ENCODE assay signal across 22 cellular contexts in the genomic region with DNA sequence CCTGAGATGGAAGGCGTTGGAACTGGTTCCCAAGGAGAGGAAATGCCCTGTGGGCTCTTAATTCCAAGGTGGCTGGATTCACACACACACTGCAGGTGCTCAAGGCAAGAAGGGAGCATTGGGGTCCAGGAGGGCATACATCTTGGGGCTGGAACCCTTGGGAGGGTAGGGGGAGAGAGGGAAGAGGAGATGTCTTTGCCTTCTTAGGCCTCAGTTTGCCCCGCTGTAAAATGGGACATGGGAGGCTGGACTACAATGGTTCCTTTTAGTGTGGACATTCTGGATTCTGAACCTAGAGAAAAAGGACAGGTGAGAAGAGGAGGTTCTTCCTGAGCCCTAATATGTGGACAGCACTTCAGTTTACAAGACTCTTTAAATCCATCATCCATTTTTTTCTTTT. TPM values are rescaled to one million over a fixed set of nuclear protein-coding genes. Genes with fewer than 3 reads are reported as not detected.
A peak's percentile ranks its signal among the peaks of the same experiment; 100 is the strongest.
DNase-seq lines count a peak whose midpoint lies in the region; ATAC-seq, FAIRE-seq and TF ChIP-seq lines count a peak whose summit lies in the region.
"Had no signal": no experiment of that assay in that cellular context is flagged by ENCODE, and none has a peak within 500 bp of the region (broad histone marks: within the 10 kb centered on the region; RNA-seq: fewer than 3 reads in every experiment).

No MANE protein-coding gene starts in this region.

- no peak overlapping the region for H2AFZ ChIP-seq in K562 (ENCODE audit: low read depth, low read length)

- in situ Hi-C loops in K562 (cut with MboI), result no loop called here

- H3K36me3 ChIP-seq in HEK293 (ENCODE audit: control insufficient read depth in 2 of 2, insufficient read depth in 1 of 2, low read length in 2 of 2) (no peaks in the 10 kb centered on the region), K562 (ENCODE audit: control insufficient read depth, insufficient read depth, low read length) (no peaks in the 10 kb centered on the region), esophagus (ENCODE audit: control insufficient read depth in 2 of 2, insufficient read depth in 2 of 2, low read length in 1 of 2) (no peaks in the 10 kb centered on the region)

- no peak overlapping the region for H3K9ac ChIP-seq in K562 (ENCODE audit: insufficient read depth in 1 of 2, low read depth in 2 of 2, low read length in 2 of 2)

- WGBS in K562 (ENCODE audit: insufficient coverage, low coverage, missing lambda C conversion rate), result 10% methylated on average over 2 of the region's 2 CpGs
- WGBS in esophagus, 2 donors, result 71 to 72% methylated on average over 2 of the region's 2 CpGs

- no peak for TF ChIP-seq RAD21 in K562 (CRISPR knock-in tag; conservative IDR thresholded peaks at IDR 0.05 in 1 of 2, IDR thresholded peaks at IDR 0.05 in 1 of 2)

- FAIRE-seq in K562 (lab: Jason Lieb, UNC), result no peak
- FAIRE-seq: GM12891 had no signal

- DNase-seq in K562 (ENCODE audit: extremely low read depth in 1 of 4, low spot score in 3 of 4) (no peak), AG08396 (ENCODE audit: low spot score) (no peak)
- no peak for DNase-seq in effector CD8-positive, alpha-beta T cell (lab: John Stamatoyannopoulos, UW)
- DNase-seq: ACHN; Calu3; CD8-positive, alpha-beta memory T cell; DMS153; IMR-90; NCI-H1105; NCI-H2081; NCI-H2171; NCI-H345; NCI-H524; NCI-H774 had no signal

- POLR2A ChIA-PET in HEK293 (lab: Yijun Ruan, JAX), result no interaction called here
- POLR2A ChIA-PET in K562 (lab: Yijun Ruan, JAX), result interaction anchor here (1.0 kb wide), 1 partner anchor 11 kb away, joined by 3 read pairs; no protein-coding TSS in a partner anchor

- intact Hi-C loops in K562 (cut with micrococcal nuclease), result no loop called here

- no peaks in the 10 kb centered on the region for H3K79me2 ChIP-seq in K562 (ENCODE audit: control insufficient read depth, insufficient read depth, low read length)

- H3K27me3 ChIP-seq in K562 (ENCODE audit: control insufficient read depth in 2 of 2, insufficient read depth in 2 of 2, low read length in 2 of 2), result peaks cover 3 to 13% of the 10 kb centered on the region in 2 experiments; a peak in 4 of 5 replicates
- H3K27me3 ChIP-seq in esophagus (ENCODE audit: control insufficient read depth in 1 of 2, insufficient read depth in 2 of 2, low read length in 2 of 2), result no peaks in the 10 kb centered on the region

- H3K9me1 ChIP-seq in K562 (ENCODE audit: control insufficient read depth, insufficient read depth, low read length), result no peaks in the 10 kb centered on the region

- H3K4me2 ChIP-seq in K562 (ENCODE audit: insufficient read depth, low read length), result no peak overlapping the region

- H4K20me1 ChIP-seq in K562 (replicated peaks; ENCODE audit: control insufficient read depth, insufficient read depth, low read length), result no peaks in the 10 kb centered on the region

- TF ChIP-seq EP300 in K562 (IDR thresholded peaks at IDR 0.05; ENCODE audit: low read length), result no peak

- H3K4me3 ChIP-seq in HEK293 (ENCODE audit: low read depth, low read length) (no peak overlapping the region), K562 (no peak overlapping the region), esophagus (ENCODE audit: low read depth in 1 of 2, low read length in 2 of 2) (no peak overlapping the region)

- no peak for ATAC-seq in K562
- ATAC-seq in GM19395 (IDR thresholded peaks at IDR 0.05; ENCODE audit: unreplicated experiment), result no peak
- ATAC-seq: Panc1, SK-N-SH treated with all-trans-retinoic acid at 6 μM for 48 hours had no signal

- TF ChIP-seq CTCF in HEK293 (tag by site-specific recombination; IDR thresholded peaks at IDR 0.05) (no peak), K562 (IDR thresholded peaks at IDR 0.05 in 2 of 3, conservative IDR thresholded peaks at IDR 0.05 in 1 of 3; ENCODE audit: insufficient read depth in 2 of 3, low read depth in 1 of 3, low read length in 3 of 3) (no peak)

- H3K9me3 ChIP-seq in HEK293 (ENCODE audit: control insufficient read depth, insufficient read depth, low read depth, low read length) (no peaks in the 10 kb centered on the region), K562 (replicated peaks; ENCODE audit: control insufficient read depth, insufficient read depth, low read depth, low read length) (no peaks in the 10 kb centered on the region), esophagus (ENCODE audit: control insufficient read depth in 2 of 2, insufficient read depth in 1 of 2, low read depth in 1 of 2, low read length in 1 of 2) (no peaks in the 10 kb centered on the region)

- no peak for TF ChIP-seq POLR2A in K562 (conservative IDR thresholded peaks at IDR 0.05)

- CTCF ChIA-PET in HEK293 (lab: Yijun Ruan, JAX) (interaction anchor here (0.6 to 0.7 kb wide), 2 partner anchors 114 to 658 kb away, joined by 3 read pairs; no protein-coding TSS in a partner anchor), K562 (lab: Yijun Ruan, JAX; ENCODE audit: low intra/inter-chr PET ratio) (no interaction called here)

- BruUV-seq in K562 (replicated peaks; lab: Mats Ljungman, UMichigan), result no TSS peak

- H3K27ac ChIP-seq in HEK293 (ENCODE audit: extremely low read depth, low read depth, low read length) (no peak overlapping the region), K562 (ENCODE audit: extremely low read depth, low read depth, low read length) (no peak overlapping the region), esophagus (ENCODE audit: low read depth in 2 of 2, low read length in 1 of 2) (peak overlapping the region; percentile 8 to 69), temporal lobe (ENCODE audit: low read depth, low read length) (peak overlapping the region; percentile 45)
- H3K27ac ChIP-seq: C4-2B had no signal

- H3K4me1 ChIP-seq in HEK293 (ENCODE audit: control insufficient read depth, insufficient read depth, low read length) (no peaks in the 10 kb centered on the region), K562 (replicated peaks in 1 of 2; ENCODE audit: control insufficient read depth in 2 of 2, insufficient read depth in 2 of 2, low read length in 2 of 2) (no peaks in the 10 kb centered on the region), esophagus (ENCODE audit: control insufficient read depth in 2 of 2, insufficient read depth in 2 of 2, low read length in 1 of 2) (peaks cover 9 to 16% of the 10 kb centered on the region in 2 donors)

TF ChIP-seq in HEK293, 187 proteins besides CTCF, POLR2A, EP300 and RAD21:
- TF ChIP-seq ZFHX2 (tag by site-specific recombination; conservative IDR thresholded peaks at IDR 0.05) (0 out of 2 replicates have a peak, but pooled peaks have one; percentile 0), ZNF837 (tag by site-specific recombination; IDR thresholded peaks at IDR 0.05) (no peak)

TF ChIP-seq in K562, 482 proteins besides CTCF, POLR2A, EP300 and RAD21:
- TF ChIP-seq ZNF717 (CRISPR knock-in tag; IDR thresholded peaks at IDR 0.05), result no peak
- peak; percentile 29 for TF ChIP-seq RBM25 (IDR thresholded peaks at IDR 0.05; ENCODE audit: low read depth, low read length, severe bottlenecking)
- no peak for TF ChIP-seq BDP1 (IDR thresholded peaks at IDR 0.05; ENCODE audit: insufficient read depth, insufficient read length)

RNA-seq across cellular contexts. Expression of a gene that starts 43.8 kb away (rescaled TPM):
- 62.1 and 139 TPM in 2 replicates for total RNA-seq in K562 (2011; cell fraction: chromatin; rRNA removed; ENCODE audit: low replicate concordance)
- 42.4 and 45.7 TPM in 2 replicates for total RNA-seq in K562 (2011; cell fraction: nucleolus; rRNA removed)
- 60.5 and 80.2 TPM in 2 replicates for total RNA-seq in K562 (2011; cell fraction: nucleoplasm; rRNA removed)
- total RNA-seq in K562 (2014; rRNA removed), result 256 and 290 TPM in 2 replicates
- total RNA-seq in K562 (2014; rRNA removed; fragmentation: Illumina TruSeq; extraction: Trizol), result 158 and 169 TPM in 2 replicates
- 139 and 148 TPM in 2 replicates for total RNA-seq in K562 (2015; rRNA removed; fragmentation: Illumina TruSeq; extraction: Trizol)
- total RNA-seq in K562 (2021), result 141 and 155 TPM in 2 replicates
- 128 and 161 TPM in 2 replicates for polyA plus RNA-seq in K562 (2011; rRNA removed)
- polyA plus RNA-seq in K562 (2011; cell fraction: cytosol; rRNA removed), result 77.4 and 107 TPM in 2 replicates
- 56.0 and 78.4 TPM in 2 replicates for polyA plus RNA-seq in K562 (2011; cell fraction: nucleus; rRNA removed)
- polyA plus RNA-seq in K562 (2012), result 143 and 146 TPM in 2 replicates
- 206 and 269 TPM in 2 replicates for polyA plus RNA-seq in K562 (2014; fragmentation: Illumina TruSeq; extraction: Trizol)
- polyA plus RNA-seq in K562 (2014; fragmentation: Nextera tagmentation; extraction: Ambion mirVana), result 10 to 100 TPM; 48.0 to 85.7 TPM
- 162 and 178 TPM in 2 replicates for polyA plus RNA-seq in K562 (2014; rRNA removed)
- polyA minus RNA-seq in K562 (2011; rRNA and poly(A)+ RNA removed), result 242 and 267 TPM in 2 replicates
- polyA minus RNA-seq in K562 (2011; cell fraction: cytosol; rRNA and poly(A)+ RNA removed), result 56.8 and 84.7 TPM in 2 replicates
- polyA minus RNA-seq in K562 (2011; cell fraction: nucleus; rRNA and poly(A)+ RNA removed), result 73.0 and 82.9 TPM in 2 replicates
- polyA plus RNA-seq in esophagus, result 100 to 1,000 TPM; 487 to 518 TPM
- 848 TPM for total RNA-seq in temporal lobe

Comparison
In these comparisons a context has a peak if more than half of its experiments do, and no peak if none do; other contexts are left out.
1. H3K27ac ChIP-seq: peak in esophagus (2 of 2) and temporal lobe (single experiment); none in HEK293 (single experiment) and K562 (single experiment).